ENCODE assay signal across 36 cellular contexts in the genomic region with DNA sequence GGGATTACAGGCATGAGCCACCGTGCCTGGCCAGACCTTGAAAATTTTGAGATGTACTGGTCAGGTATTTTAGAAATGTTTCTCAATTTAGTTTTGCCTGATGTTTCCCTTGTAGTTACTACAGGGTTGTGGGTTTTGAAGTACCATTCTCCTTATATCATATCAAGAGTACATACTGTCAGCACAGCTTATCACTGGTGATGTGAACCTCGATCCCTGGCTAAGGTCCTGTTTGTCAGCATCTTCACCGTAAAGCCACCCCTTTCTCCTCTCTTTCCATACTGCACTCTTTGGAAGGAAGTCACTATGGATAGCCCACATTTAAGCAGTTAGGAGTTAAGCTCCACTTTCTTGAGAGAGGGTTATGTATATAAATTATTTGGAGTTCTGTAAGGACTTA.
"Had no signal": no experiment of that assay in that cellular context is flagged by ENCODE, and none has a peak within 500 bp of the region (broad histone marks: within the 10 kb centered on the region; RNA-seq: fewer than 3 reads in every experiment).

No MANE protein-coding gene starts in this region.

- H3K27me3 ChIP-seq: ascending aorta, cardiac muscle cell had no signal

- H3K4me1 Mint-ChIP-seq: activated CD4-positive, alpha-beta memory T cell treated with anti-CD3 and anti-CD28 coated beads, Interleukin-2, amount 10 ng/mL, durations not matched to agents 7 days and 5 days; activated CD4-positive, alpha-beta T cell treated with anti-CD3 and anti-CD28 coated beads for 36 hours; activated CD4-positive, alpha-beta T cell treated with anti-CD3 and anti-CD28 coated beads, Interleukin-2, amount 10 ng/mL, durations not matched to agents 7 days and 5 days; activated CD8-positive, alpha-beta memory T cell treated with anti-CD3 and anti-CD28 coated beads, Interleukin-2, amount 10 ng/mL, durations not matched to agents 7 days and 5 days; activated naive CD4-positive, alpha-beta T cell treated with anti-CD3 and anti-CD28 coated beads, Interleukin-2, amount 10 ng/mL, durations not matched to agents 7 days and 5 days; activated naive CD8-positive, alpha-beta T cell treated with anti-CD3 and anti-CD28 coated beads, Interleukin-2, amount 10 ng/mL, durations not matched to agents 7 days and 5 days; activated naive CD8-positive, alpha-beta T cell treated with anti-CD3 and anti-CD28 coated beads, Interleukin-2, amount 50 U/mL, for 24 hours had no signal

- DNase-seq: activated CD4-positive, alpha-beta memory T cell treated with anti-CD3 and anti-CD28 coated beads, Interleukin-2, amount 10 ng/mL, durations not matched to agents 7 days and 5 days; activated CD4-positive, alpha-beta T cell treated with anti-CD3 and anti-CD28 coated beads for 1 hour; activated CD4-positive, alpha-beta T cell treated with anti-CD3 and anti-CD28 coated beads for 36 hours; activated CD4-positive, alpha-beta T cell treated with anti-CD3 and anti-CD28 coated beads for 48 hours; activated CD4-positive, alpha-beta T cell treated with anti-CD3 and anti-CD28 coated beads, Interleukin-2, amount 10 ng/mL, durations not matched to agents 7 days and 5 days; activated CD4-positive, alpha-beta T cell treated with anti-CD3 and anti-CD28 coated beads, Interleukin-2, amount 50 U/mL, for 48 hours; activated CD4-positive, CD25-positive, alpha-beta regulatory T cell; activated CD8-positive, alpha-beta memory T cell treated with anti-CD3 and anti-CD28 coated beads for 24 hours; activated CD8-positive, alpha-beta memory T cell treated with anti-CD3 and anti-CD28 coated beads, Interleukin-2, amount 10 ng/mL, durations not matched to agents 7 days and 5 days; activated CD8-positive, alpha-beta memory T cell treated with anti-CD3 and anti-CD28 coated beads, Interleukin-2, amount 50 U/mL, for 48 hours; activated CD8-positive, alpha-beta T cell treated with anti-CD3 and anti-CD28 coated beads, Interleukin-2, amount 10 ng/mL, durations not matched to agents 7 days and 5 days; activated effector memory CD4-positive, alpha-beta T cell treated with Interleukin-2 at 50 U/mL for 16 hours; activated gamma-delta T cell; activated naive CD4-positive, alpha-beta T cell treated with anti-CD3 and anti-CD28 coated beads, Interleukin-2, amount 10 ng/mL, durations not matched to agents 7 days and 5 days; activated naive CD4-positive, alpha-beta T cell treated with Interleukin-2 at 50 U/mL for 16 hours; activated naive CD8-positive, alpha-beta T cell treated with anti-CD3 and anti-CD28 coated beads, Interleukin-2, amount 10 ng/mL, durations not matched to agents 7 days and 5 days; activated naive CD8-positive, alpha-beta T cell treated with anti-CD3 and anti-CD28 coated beads, Interleukin-2, amount 50 U/mL, for 24 hours; activated T-cell treated with anti-CD3 and anti-CD28 coated beads, Interleukin-2, amount 50 U/mL, for 24 hours; activated T-cell treated with anti-CD3 and anti-CD28 coated beads, Interleukin-2, amount 50 U/mL, for 48 hours; amygdala; anterior cingulate cortex; caudate nucleus; T-helper 1 cell; T-helper 2 cell; T-helper 9 cell had no signal

- H3K4me3 ChIP-seq: ascending aorta, cardiac muscle cell had no signal

- H3K27me3 Mint-ChIP-seq: activated CD4-positive, alpha-beta memory T cell treated with anti-CD3 and anti-CD28 coated beads, Interleukin-2, amount 10 ng/mL, durations not matched to agents 7 days and 5 days; activated CD4-positive, alpha-beta T cell treated with anti-CD3 and anti-CD28 coated beads for 36 hours; activated CD4-positive, alpha-beta T cell treated with anti-CD3 and anti-CD28 coated beads, Interleukin-2, amount 10 ng/mL, durations not matched to agents 7 days and 5 days; activated CD8-positive, alpha-beta memory T cell treated with anti-CD3 and anti-CD28 coated beads, Interleukin-2, amount 10 ng/mL, durations not matched to agents 7 days and 5 days; activated naive CD4-positive, alpha-beta T cell treated with anti-CD3 and anti-CD28 coated beads, Interleukin-2, amount 10 ng/mL, durations not matched to agents 7 days and 5 days; activated naive CD4-positive, alpha-beta T cell treated with anti-CD3 and anti-CD28 coated beads, Interleukin-2, amount 50 U/mL, for 24 hours; activated naive CD8-positive, alpha-beta T cell; activated naive CD8-positive, alpha-beta T cell treated with anti-CD3 and anti-CD28 coated beads, Interleukin-2, amount 50 U/mL, for 24 hours; activated T-cell treated with anti-CD3 and anti-CD28 coated beads, Interleukin-2, amount 50 U/mL, for 24 hours had no signal

- H3K36me3 ChIP-seq: ascending aorta, cardiac muscle cell had no signal

- H3K36me3 Mint-ChIP-seq: activated naive CD4-positive, alpha-beta T cell treated with anti-CD3 and anti-CD28 coated beads, Interleukin-2, amount 10 ng/mL, durations not matched to agents 7 days and 5 days had no signal

- H3K27ac ChIP-seq: cardiac muscle cell, VCaP had no signal

- H3K4me3 Mint-ChIP-seq: activated CD4-positive, alpha-beta memory T cell treated with anti-CD3 and anti-CD28 coated beads, Interleukin-2, amount 10 ng/mL, durations not matched to agents 7 days and 5 days; activated CD4-positive, alpha-beta T cell treated with anti-CD3 and anti-CD28 coated beads for 36 hours; activated CD4-positive, alpha-beta T cell treated with anti-CD3 and anti-CD28 coated beads, Interleukin-2, amount 10 ng/mL, durations not matched to agents 7 days and 5 days; activated CD8-positive, alpha-beta memory T cell treated with anti-CD3 and anti-CD28 coated beads, Interleukin-2, amount 10 ng/mL, durations not matched to agents 7 days and 5 days; activated CD8-positive, alpha-beta T cell treated with anti-CD3 and anti-CD28 coated beads, Interleukin-2, amount 10 ng/mL, durations not matched to agents 7 days and 5 days; activated naive CD4-positive, alpha-beta T cell treated with anti-CD3 and anti-CD28 coated beads, Interleukin-2, amount 10 ng/mL, durations not matched to agents 7 days and 5 days; activated naive CD4-positive, alpha-beta T cell treated with anti-CD3 and anti-CD28 coated beads, Interleukin-2, amount 50 U/mL, for 24 hours; activated naive CD8-positive, alpha-beta T cell; activated naive CD8-positive, alpha-beta T cell treated with anti-CD3 and anti-CD28 coated beads, Interleukin-2, amount 10 ng/mL, durations not matched to agents 7 days and 5 days; activated naive CD8-positive, alpha-beta T cell treated with anti-CD3 and anti-CD28 coated beads, Interleukin-2, amount 50 U/mL, for 24 hours; activated T-cell treated with anti-CD3 and anti-CD28 coated beads, Interleukin-2, amount 50 U/mL, for 24 hours; brain; T-helper 1 cell treated with Interleukin-12 subunit alpha and Interleukin-12 subunit beta and Interleukin-4 antibody, amounts not matched to agents 30 μg/mL and 1 μg/mL, for 36 hours; T-helper 2 cell treated with Interferon-gamma antibody and Interleukin-4, amounts not matched to agents 5 μg/mL and 100 μg/mL, for 36 hours had no signal

- FAIRE-seq: bronchial epithelial cell had no signal

- H3K9me3 ChIP-seq: ascending aorta had no signal

- ATAC-seq: activated CD4-positive, alpha-beta T cell treated with anti-CD3 and anti-CD28 coated beads for 36 hours; activated CD4-positive, CD25-positive, alpha-beta regulatory T cell treated with anti-CD3 and anti-CD28 coated beads, Interleukin-2, amount 50 U/mL, for 24 hours; activated CD8-positive, alpha-beta memory T cell treated with anti-CD3 and anti-CD28 coated beads, Interleukin-2, amount 10 ng/mL, durations not matched to agents 7 days and 5 days; activated CD8-positive, alpha-beta T cell treated with anti-CD3 and anti-CD28 coated beads, Interleukin-2, amount 10 ng/mL, durations not matched to agents 7 days and 5 days; activated naive CD8-positive, alpha-beta T cell treated with anti-CD3 and anti-CD28 coated beads, Interleukin-2, amount 50 U/mL, for 24 hours had no signal

- H3K27ac Mint-ChIP-seq: activated CD4-positive, alpha-beta memory T cell treated with anti-CD3 and anti-CD28 coated beads, Interleukin-2, amount 10 ng/mL, durations not matched to agents 7 days and 5 days; activated CD4-positive, alpha-beta T cell treated with anti-CD3 and anti-CD28 coated beads for 36 hours; activated CD4-positive, alpha-beta T cell treated with anti-CD3 and anti-CD28 coated beads, Interleukin-2, amount 10 ng/mL, durations not matched to agents 7 days and 5 days; activated CD8-positive, alpha-beta memory T cell treated with anti-CD3 and anti-CD28 coated beads, Interleukin-2, amount 10 ng/mL, durations not matched to agents 7 days and 5 days; activated CD8-positive, alpha-beta T cell treated with anti-CD3 and anti-CD28 coated beads, Interleukin-2, amount 10 ng/mL, durations not matched to agents 7 days and 5 days; activated naive CD4-positive, alpha-beta T cell treated with anti-CD3 and anti-CD28 coated beads, Interleukin-2, amount 10 ng/mL, durations not matched to agents 7 days and 5 days; activated naive CD4-positive, alpha-beta T cell treated with anti-CD3 and anti-CD28 coated beads, Interleukin-2, amount 50 U/mL, for 24 hours; activated naive CD8-positive, alpha-beta T cell; activated naive CD8-positive, alpha-beta T cell treated with anti-CD3 and anti-CD28 coated beads, Interleukin-2, amount 10 ng/mL, durations not matched to agents 7 days and 5 days; activated naive CD8-positive, alpha-beta T cell treated with anti-CD3 and anti-CD28 coated beads, Interleukin-2, amount 50 U/mL, for 24 hours; activated T-cell treated with anti-CD3 and anti-CD28 coated beads, Interleukin-2, amount 50 U/mL, for 24 hours; activated T-helper 2 cell treated with anti-CD3 and anti-CD28 coated beads, Interferon-gamma antibody, Interleukin-2, Interleukin-4, amounts not matched to agents 10 μg/mL and 5 μg/mL and 100 μg/mL, durations not matched to agents 14 hours and 24 hours and 36 hours; brain; T-helper 1 cell treated with Interleukin-12 subunit alpha and Interleukin-12 subunit beta and Interleukin-4 antibody, amounts not matched to agents 30 μg/mL and 1 μg/mL, for 36 hours; T-helper 2 cell treated with Interferon-gamma antibody and Interleukin-4, amounts not matched to agents 5 μg/mL and 100 μg/mL, for 36 hours had no signal

- H3K9me3 Mint-ChIP-seq: activated naive CD4-positive, alpha-beta T cell treated with anti-CD3 and anti-CD28 coated beads, Interleukin-2, amount 50 U/mL, for 24 hours; T-helper 2 cell treated with Interferon-gamma antibody and Interleukin-4, amounts not matched to agents 5 μg/mL and 100 μg/mL, for 36 hours had no signal
